2 cellular contexts compared by ENCODE assay signal in the genomic region with DNA sequence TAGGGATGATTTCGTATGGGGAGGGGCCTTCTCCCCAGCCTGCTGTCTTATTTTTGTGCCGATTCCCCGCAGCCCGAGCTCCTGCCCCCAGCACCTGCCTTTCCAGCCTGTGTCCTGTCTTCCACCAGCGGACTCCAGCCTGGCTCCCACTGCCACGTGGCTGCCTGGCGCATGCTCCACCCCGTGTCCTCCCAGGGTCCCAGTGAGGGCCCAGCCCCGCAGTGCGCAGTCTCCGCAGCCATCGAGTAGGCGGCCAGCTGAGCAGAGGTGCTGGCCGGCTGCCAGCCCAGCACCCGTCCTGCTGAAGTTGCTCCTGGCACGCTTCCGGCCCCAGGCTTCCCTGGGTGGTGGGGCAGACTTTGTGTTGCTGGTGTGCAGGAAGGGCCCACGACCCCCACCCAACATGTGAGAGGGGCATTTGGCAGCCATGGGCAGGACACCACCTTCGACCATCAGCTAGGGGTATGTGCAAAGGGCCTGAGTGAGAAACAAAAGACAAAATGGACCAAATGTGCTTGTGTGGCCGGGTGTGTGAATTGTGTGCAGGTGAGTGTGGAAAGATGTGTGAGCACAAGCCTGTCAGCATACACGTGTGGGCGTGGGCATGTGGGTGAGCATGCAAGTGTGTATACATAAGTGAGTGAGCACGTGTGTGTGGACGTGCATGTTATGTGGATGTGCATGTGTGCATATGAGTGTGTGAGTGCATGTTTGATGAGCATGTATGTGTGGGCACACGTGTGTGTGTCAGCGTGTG.
TF ChIP-seq lines count a peak whose summit lies in the region.

No MANE protein-coding gene starts in this region.

TF ChIP-seq in K562, 482 proteins besides CTCF, POLR2A, EP300 and RAD21 (continues in another document):
- TF ChIP-seq, protein P1, sequence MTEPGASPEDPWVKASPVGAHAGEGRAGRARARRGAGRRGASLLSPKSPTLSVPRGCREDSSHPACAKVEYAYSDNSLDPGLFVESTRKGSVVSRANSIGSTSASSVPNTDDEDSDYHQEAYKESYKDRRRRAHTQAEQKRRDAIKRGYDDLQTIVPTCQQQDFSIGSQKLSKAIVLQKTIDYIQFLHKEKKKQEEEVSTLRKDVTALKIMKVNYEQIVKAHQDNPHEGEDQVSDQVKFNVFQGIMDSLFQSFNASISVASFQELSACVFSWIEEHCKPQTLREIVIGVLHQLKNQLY (CRISPR knock-in tag; conservative IDR thresholded peaks at IDR 0.05) = 0 out of 4 replicates have a peak, but pooled peaks of 1 of the 2 experiments have one; percentile 64
- peak; percentile 64; the same call in 1 of the 2 replicates for TF ChIP-seq NR4A1 (CRISPR knock-in tag; IDR thresholded peaks at IDR 0.05)
- TF ChIP-seq NR4A1 (tag; IDR thresholded peaks at IDR 0.05) = no peak
- TF ChIP-seq STAT5A (IDR thresholded peaks at IDR 0.05; ENCODE audit: borderline replicate concordance, low read length) = no peak
- TF ChIP-seq HOXB6 (CRISPR knock-in tag; IDR thresholded peaks at IDR 0.05; ENCODE audit: borderline replicate concordance) = no peak
- 0 out of 2 replicates have a peak, but pooled peaks have one; percentile 37 for TF ChIP-seq CAMTA2 (CRISPR knock-in tag; conservative IDR thresholded peaks at IDR 0.05)
- TF ChIP-seq ZNF212 (CRISPR knock-in tag; IDR thresholded peaks at IDR 0.05) = no peak
- TF ChIP-seq, protein P2, sequence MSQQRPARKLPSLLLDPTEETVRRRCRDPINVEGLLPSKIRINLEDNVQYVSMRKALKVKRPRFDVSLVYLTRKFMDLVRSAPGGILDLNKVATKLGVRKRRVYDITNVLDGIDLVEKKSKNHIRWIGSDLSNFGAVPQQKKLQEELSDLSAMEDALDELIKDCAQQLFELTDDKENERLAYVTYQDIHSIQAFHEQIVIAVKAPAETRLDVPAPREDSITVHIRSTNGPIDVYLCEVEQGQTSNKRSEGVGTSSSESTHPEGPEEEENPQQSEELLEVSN (IDR thresholded peaks at IDR 0.05; ENCODE audit: borderline replicate concordance in 1 of 2, extremely low read depth in 1 of 2, insufficient read depth in 1 of 2, insufficient read length in 1 of 2, low read depth in 1 of 2, low read length in 1 of 2, poor library complexity in 1 of 2, severe bottlenecking in 1 of 2) = peak; percentile 61 to 81
- TF ChIP-seq, protein P3, sequence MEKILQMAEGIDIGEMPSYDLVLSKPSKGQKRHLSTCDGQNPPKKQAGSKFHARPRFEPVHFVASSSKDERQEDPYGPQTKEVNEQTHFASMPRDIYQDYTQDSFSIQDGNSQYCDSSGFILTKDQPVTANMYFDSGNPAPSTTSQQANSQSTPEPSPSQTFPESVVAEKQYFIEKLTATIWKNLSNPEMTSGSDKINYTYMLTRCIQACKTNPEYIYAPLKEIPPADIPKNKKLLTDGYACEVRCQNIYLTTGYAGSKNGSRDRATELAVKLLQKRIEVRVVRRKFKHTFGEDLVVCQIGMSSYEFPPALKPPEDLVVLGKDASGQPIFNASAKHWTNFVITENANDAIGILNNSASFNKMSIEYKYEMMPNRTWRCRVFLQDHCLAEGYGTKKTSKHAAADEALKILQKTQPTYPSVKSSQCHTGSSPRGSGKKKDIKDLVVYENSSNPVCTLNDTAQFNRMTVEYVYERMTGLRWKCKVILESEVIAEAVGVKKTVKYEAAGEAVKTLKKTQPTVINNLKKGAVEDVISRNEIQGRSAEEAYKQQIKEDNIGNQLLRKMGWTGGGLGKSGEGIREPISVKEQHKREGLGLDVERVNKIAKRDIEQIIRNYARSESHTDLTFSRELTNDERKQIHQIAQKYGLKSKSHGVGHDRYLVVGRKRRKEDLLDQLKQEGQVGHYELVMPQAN (IDR thresholded peaks at IDR 0.05; ENCODE audit: borderline replicate concordance) = 0 out of 2 replicates have a peak, but pooled peaks have one; percentile 29
- TF ChIP-seq, protein P4, sequence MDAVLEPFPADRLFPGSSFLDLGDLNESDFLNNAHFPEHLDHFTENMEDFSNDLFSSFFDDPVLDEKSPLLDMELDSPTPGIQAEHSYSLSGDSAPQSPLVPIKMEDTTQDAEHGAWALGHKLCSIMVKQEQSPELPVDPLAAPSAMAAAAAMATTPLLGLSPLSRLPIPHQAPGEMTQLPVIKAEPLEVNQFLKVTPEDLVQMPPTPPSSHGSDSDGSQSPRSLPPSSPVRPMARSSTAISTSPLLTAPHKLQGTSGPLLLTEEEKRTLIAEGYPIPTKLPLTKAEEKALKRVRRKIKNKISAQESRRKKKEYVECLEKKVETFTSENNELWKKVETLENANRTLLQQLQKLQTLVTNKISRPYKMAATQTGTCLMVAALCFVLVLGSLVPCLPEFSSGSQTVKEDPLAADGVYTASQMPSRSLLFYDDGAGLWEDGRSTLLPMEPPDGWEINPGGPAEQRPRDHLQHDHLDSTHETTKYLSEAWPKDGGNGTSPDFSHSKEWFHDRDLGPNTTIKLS (IDR thresholded peaks at IDR 0.05; ENCODE audit: borderline replicate concordance, low read depth) = peak; percentile 96
- TF ChIP-seq, protein P5, sequence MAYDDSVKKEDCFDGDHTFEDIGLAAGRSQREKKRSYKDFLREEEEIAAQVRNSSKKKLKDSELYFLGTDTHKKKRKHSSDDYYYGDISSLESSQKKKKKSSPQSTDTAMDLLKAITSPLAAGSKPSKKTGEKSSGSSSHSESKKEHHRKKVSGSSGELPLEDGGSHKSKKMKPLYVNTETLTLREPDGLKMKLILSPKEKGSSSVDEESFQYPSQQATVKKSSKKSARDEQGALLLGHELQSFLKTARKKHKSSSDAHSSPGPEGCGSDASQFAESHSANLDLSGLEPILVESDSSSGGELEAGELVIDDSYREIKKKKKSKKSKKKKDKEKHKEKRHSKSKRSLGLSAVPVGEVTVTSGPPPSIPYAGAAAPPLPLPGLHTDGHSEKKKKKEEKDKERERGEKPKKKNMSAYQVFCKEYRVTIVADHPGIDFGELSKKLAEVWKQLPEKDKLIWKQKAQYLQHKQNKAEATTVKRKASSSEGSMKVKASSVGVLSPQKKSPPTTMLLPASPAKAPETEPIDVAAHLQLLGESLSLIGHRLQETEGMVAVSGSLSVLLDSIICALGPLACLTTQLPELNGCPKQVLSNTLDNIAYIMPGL (CRISPR knock-in tag; IDR thresholded peaks at IDR 0.05) = 0 out of 2 replicates have a peak, but pooled peaks have one; percentile 82
- TF ChIP-seq HDAC8 (tag; IDR thresholded peaks at IDR 0.05) = no peak
- peak; percentile 49; the same call in 1 of the 2 replicates for TF ChIP-seq SMARCA5 (IDR thresholded peaks at IDR 0.05)
- TF ChIP-seq, protein P6, sequence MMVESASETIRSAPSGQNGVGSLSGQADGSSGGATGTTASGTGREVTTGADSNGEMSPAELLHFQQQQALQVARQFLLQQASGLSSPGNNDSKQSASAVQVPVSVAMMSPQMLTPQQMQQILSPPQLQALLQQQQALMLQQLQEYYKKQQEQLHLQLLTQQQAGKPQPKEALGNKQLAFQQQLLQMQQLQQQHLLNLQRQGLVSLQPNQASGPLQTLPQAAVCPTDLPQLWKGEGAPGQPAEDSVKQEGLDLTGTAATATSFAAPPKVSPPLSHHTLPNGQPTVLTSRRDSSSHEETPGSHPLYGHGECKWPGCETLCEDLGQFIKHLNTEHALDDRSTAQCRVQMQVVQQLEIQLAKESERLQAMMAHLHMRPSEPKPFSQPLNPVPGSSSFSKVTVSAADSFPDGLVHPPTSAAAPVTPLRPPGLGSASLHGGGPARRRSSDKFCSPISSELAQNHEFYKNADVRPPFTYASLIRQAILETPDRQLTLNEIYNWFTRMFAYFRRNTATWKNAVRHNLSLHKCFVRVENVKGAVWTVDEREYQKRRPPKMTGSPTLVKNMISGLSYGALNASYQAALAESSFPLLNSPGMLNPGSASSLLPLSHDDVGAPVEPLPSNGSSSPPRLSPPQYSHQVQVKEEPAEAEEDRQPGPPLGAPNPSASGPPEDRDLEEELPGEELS (CRISPR knock-in tag; IDR thresholded peaks at IDR 0.05; ENCODE audit: borderline replicate concordance) = no peak
- TF ChIP-seq MEIS2 (IDR thresholded peaks at IDR 0.05; ENCODE audit: partially characterized antibody) = peak; percentile 52
- TF ChIP-seq L3MBTL2 (IDR thresholded peaks at IDR 0.05) = peak; percentile 91

TF ChIP-seq in HepG2, 621 proteins besides CTCF, POLR2A, EP300 and RAD21:
- TF ChIP-seq, protein P7, sequence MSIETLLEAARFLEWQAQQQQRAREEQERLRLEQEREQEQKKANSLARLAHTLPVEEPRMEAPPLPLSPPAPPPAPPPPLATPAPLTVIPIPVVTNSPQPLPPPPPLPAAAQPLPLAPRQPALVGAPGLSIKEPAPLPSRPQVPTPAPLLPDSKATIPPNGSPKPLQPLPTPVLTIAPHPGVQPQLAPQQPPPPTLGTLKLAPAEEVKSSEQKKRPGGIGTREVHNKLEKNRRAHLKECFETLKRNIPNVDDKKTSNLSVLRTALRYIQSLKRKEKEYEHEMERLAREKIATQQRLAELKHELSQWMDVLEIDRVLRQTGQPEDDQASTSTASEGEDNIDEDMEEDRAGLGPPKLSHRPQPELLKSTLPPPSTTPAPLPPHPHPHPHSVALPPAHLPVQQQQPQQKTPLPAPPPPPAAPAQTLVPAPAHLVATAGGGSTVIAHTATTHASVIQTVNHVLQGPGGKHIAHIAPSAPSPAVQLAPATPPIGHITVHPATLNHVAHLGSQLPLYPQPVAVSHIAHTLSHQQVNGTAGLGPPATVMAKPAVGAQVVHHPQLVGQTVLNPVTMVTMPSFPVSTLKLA (IDR thresholded peaks at IDR 0.05) = peak; percentile 95
- TF ChIP-seq ZC3H4 (CRISPR knock-in tag; IDR thresholded peaks at IDR 0.05; ENCODE audit: borderline replicate concordance) = no peak
- TF ChIP-seq SOX6 (IDR thresholded peaks at IDR 0.05) = no peak
- TF ChIP-seq SOX6 (CRISPR knock-in tag; IDR thresholded peaks at IDR 0.05) = no peak
- TF ChIP-seq, protein P8, sequence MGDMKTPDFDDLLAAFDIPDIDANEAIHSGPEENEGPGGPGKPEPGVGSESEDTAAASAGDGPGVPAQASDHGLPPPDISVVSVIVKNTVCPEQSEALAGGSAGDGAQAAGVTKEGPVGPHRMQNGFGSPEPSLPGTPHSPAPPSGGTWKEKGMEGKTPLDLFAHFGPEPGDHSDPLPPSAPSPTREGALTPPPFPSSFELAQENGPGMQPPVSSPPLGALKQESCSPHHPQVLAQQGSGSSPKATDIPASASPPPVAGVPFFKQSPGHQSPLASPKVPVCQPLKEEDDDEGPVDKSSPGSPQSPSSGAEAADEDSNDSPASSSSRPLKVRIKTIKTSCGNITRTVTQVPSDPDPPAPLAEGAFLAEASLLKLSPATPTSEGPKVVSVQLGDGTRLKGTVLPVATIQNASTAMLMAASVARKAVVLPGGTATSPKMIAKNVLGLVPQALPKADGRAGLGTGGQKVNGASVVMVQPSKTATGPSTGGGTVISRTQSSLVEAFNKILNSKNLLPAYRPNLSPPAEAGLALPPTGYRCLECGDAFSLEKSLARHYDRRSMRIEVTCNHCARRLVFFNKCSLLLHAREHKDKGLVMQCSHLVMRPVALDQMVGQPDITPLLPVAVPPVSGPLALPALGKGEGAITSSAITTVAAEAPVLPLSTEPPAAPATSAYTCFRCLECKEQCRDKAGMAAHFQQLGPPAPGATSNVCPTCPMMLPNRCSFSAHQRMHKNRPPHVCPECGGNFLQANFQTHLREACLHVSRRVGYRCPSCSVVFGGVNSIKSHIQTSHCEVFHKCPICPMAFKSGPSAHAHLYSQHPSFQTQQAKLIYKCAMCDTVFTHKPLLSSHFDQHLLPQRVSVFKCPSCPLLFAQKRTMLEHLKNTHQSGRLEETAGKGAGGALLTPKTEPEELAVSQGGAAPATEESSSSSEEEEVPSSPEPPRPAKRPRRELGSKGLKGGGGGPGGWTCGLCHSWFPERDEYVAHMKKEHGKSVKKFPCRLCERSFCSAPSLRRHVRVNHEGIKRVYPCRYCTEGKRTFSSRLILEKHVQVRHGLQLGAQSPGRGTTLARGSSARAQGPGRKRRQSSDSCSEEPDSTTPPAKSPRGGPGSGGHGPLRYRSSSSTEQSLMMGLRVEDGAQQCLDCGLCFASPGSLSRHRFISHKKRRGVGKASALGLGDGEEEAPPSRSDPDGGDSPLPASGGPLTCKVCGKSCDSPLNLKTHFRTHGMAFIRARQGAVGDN (CRISPR knock-in tag; IDR thresholded peaks at IDR 0.05) = peak; percentile 34; the same call in 1 of the 2 replicates
- peak; percentile 53; the same call in 1 of the 2 replicates for TF ChIP-seq RBFOX2 (IDR thresholded peaks at IDR 0.05; ENCODE audit: low read depth, low read length)
- peak; percentile 83 for TF ChIP-seq HNRNPLL (IDR thresholded peaks at IDR 0.05; ENCODE audit: low read depth, low read length, poor library complexity, severe bottlenecking)
